In the genomic region with DNA sequence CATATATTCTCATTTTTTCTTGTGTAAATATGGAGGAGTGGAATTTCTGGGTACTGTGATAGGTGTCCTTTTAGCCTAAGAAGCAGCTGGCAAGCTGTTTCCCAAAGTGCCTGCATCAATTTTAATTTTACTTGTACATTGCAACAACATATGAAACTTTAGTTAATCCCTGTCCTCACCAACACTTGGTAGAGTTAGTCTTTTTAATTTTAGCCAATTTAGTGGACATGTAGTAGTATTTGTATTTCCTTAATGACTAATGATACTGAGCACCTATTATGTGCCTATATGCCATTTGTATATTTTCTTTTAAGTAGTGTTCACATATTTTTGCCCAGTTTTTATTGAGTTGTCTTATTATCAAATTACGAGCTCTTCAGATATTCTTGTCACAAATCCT, we compare ENCODE assay signal across 8 cellular contexts. TPM values are rescaled to one million over a fixed set of nuclear protein-coding genes. Genes with fewer than 3 reads are reported as not detected.
"Had no signal": no experiment of that assay in that cellular context is flagged by ENCODE, and none has a peak within 500 bp of the region (broad histone marks: within the 10 kb centered on the region; RNA-seq: fewer than 3 reads in every experiment).

No MANE protein-coding gene starts in this region.

- H3K4me3 ChIP-seq: GM12878 had no signal

- DNase-seq: GDM1, GF-D8 had no signal

- ATAC-seq: GM12878 had no signal

- FAIRE-seq: G401.6, GM12878, GM12891, GM12892, GM18507, GM19239 had no signal

RNA-seq across cellular contexts. Expression of gene NOX3, which starts 46.8 kb away (rescaled TPM):
- total RNA-seq: GM12878 had no signal
- polyA plus RNA-seq: GM12878 had no signal
